27 cellular contexts compared by ENCODE assay signal in the genomic region with DNA sequence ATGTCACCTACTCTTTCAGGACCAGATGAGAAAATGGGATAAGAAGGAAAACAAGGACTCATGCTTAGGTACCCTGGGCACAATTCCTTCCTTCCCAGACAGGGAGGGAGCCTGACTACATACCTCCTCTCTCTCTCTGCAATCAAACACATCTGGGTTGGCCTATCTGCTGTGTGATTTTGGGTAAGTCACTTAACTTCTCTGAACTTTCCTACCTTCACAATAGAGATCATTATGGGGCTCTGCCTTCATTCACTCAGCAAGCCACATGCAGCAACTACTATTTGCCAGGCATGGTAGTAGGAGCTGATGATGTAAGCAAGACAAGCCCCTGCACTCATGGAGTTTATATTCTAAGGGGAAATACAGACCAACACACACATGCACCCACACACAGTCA.
"Had no signal": no experiment of that assay in that cellular context is flagged by ENCODE, and none has a peak within 500 bp of the region (broad histone marks: within the 10 kb centered on the region; RNA-seq: fewer than 3 reads in every experiment).

No MANE protein-coding gene starts in this region.

- FAIRE-seq: islet of Langerhans, kidney, small intestine had no signal

- H3K36me3 ChIP-seq: heart left ventricle, left lung, lower lobe of right lung, neutrophil, ovary, sigmoid colon, spleen, suprapubic skin, thoracic aorta, tibial artery, upper lobe of right lung had no signal

- H3K4me3 ChIP-seq: heart left ventricle, left lung, lower lobe of right lung, ovary, sigmoid colon, spleen, suprapubic skin, thoracic aorta, tibial artery, upper lobe of right lung had no signal

- H3K9me3 Mint-ChIP-seq: immature natural killer cell; mesothelial cell of epicardium; natural killer cell treated with Interleukin-12 subunit alpha and Interleukin-12 subunit beta and Interleukin-15 and Interleukin-18, amount 100 ng/mL, for 72 hours; neural crest cell; stimulated activated effector memory CD8-positive, alpha-beta T cell treated with anti-CD3 and anti-CD28 coated beads, Interleukin-12 subunit alpha, Interleukin-12 subunit beta, amount 100 ng/mL, for 72 hours; stimulated activated naive CD8-positive, alpha-beta T cell treated with anti-CD3 and anti-CD28 coated beads, Interleukin-15, Interleukin-2, amounts not matched to agents 100 ng/mL and 50 ng/mL, for 24 hours had no signal

- H3K4me1 Mint-ChIP-seq: immature natural killer cell; naive B cell; stimulated activated effector memory CD8-positive, alpha-beta T cell treated with anti-CD3 and anti-CD28 coated beads, Interleukin-12 subunit alpha, Interleukin-12 subunit beta, amount 100 ng/mL, for 72 hours had no signal

- ATAC-seq: heart left ventricle; left colon; left lung; lower lobe of right lung; natural killer cell treated with Interleukin-12 subunit alpha and Interleukin-12 subunit beta and Interleukin-15 and Interleukin-18, amount 100 ng/mL, for 72 hours; right cardiac atrium; stimulated activated effector memory CD8-positive, alpha-beta T cell treated with anti-CD3 and anti-CD28 coated beads, Interleukin-12 subunit alpha, Interleukin-12 subunit beta, amount 100 ng/mL, for 72 hours; upper lobe of right lung had no signal

- H3K4me1 ChIP-seq: left lung, lower lobe of right lung, upper lobe of right lung had no signal

- H3K9me3 ChIP-seq: heart left ventricle, left lung, lower lobe of right lung, neutrophil, ovary, sigmoid colon, spleen, suprapubic skin, thoracic aorta, tibial artery, upper lobe of right lung had no signal

- H3K27me3 Mint-ChIP-seq: progenitor cell of endocrine pancreas; stimulated activated naive CD8-positive, alpha-beta T cell treated with anti-CD3 and anti-CD28 coated beads, Interleukin-15, Interleukin-2, amounts not matched to agents 100 ng/mL and 50 ng/mL, for 24 hours had no signal

- H3K27ac ChIP-seq: heart left ventricle, left lung, lower lobe of right lung, neutrophil, ovary, sigmoid colon, spleen, suprapubic skin, thoracic aorta, tibial artery, upper lobe of right lung had no signal

- H3K4me3 Mint-ChIP-seq: immature natural killer cell; mesothelial cell of epicardium; naive B cell; natural killer cell treated with Interleukin-12 subunit alpha and Interleukin-12 subunit beta and Interleukin-15 and Interleukin-18, amount 100 ng/mL, for 72 hours; neural crest cell; stimulated activated effector memory CD8-positive, alpha-beta T cell treated with anti-CD3 and anti-CD28 coated beads, Interleukin-12 subunit alpha, Interleukin-12 subunit beta, amount 100 ng/mL, for 72 hours; stimulated activated naive CD8-positive, alpha-beta T cell treated with anti-CD3 and anti-CD28 coated beads, Interleukin-15, Interleukin-2, amounts not matched to agents 100 ng/mL and 50 ng/mL, for 24 hours had no signal

- H3K27me3 ChIP-seq: heart left ventricle, left lung, neutrophil, ovary, sigmoid colon, suprapubic skin, upper lobe of right lung had no signal

- DNase-seq: heart left ventricle; immature natural killer cell; kidney; left colon; left lung; lower lobe of right lung; naive B cell; ovary; right cardiac atrium; sigmoid colon; small intestine; spleen; stimulated activated CD4-positive, alpha-beta T cell treated with anti-CD3 and anti-CD28 coated beads, Interleukin-4, amount 100 ng/mL, for 24 hours; stimulated activated naive CD4-positive, alpha-beta T cell; tibial artery; trophoblast cell; upper lobe of right lung had no signal

- H3K27ac Mint-ChIP-seq: immature natural killer cell; mesothelial cell of epicardium; naive B cell; natural killer cell treated with Interleukin-12 subunit alpha and Interleukin-12 subunit beta and Interleukin-15 and Interleukin-18, amount 100 ng/mL, for 72 hours; progenitor cell of endocrine pancreas; stimulated activated effector memory CD8-positive, alpha-beta T cell treated with anti-CD3 and anti-CD28 coated beads, Interleukin-12 subunit alpha, Interleukin-12 subunit beta, amount 100 ng/mL, for 72 hours; stimulated activated naive CD8-positive, alpha-beta T cell treated with anti-CD3 and anti-CD28 coated beads, Interleukin-15, Interleukin-2, amounts not matched to agents 100 ng/mL and 50 ng/mL, for 24 hours had no signal

- H3K36me3 Mint-ChIP-seq: immature natural killer cell; mesothelial cell of epicardium; natural killer cell treated with Interleukin-12 subunit alpha and Interleukin-12 subunit beta and Interleukin-15 and Interleukin-18, amount 100 ng/mL, for 72 hours; stimulated activated effector memory CD8-positive, alpha-beta T cell treated with anti-CD3 and anti-CD28 coated beads, Interleukin-12 subunit alpha, Interleukin-12 subunit beta, amount 100 ng/mL, for 72 hours had no signal
